Comparison of ENCODE assay signal across 12 cellular contexts in genomic region chr2:96822786-96823185, GRCh38. TPM values are rescaled to one million over a fixed set of nuclear protein-coding genes. Genes with fewer than 3 reads are reported as not detected.
DNase-seq lines count a peak whose midpoint lies in the region; ATAC-seq and TF ChIP-seq lines count a peak whose summit lies in the region.
"Had no signal": no experiment of that assay in that cellular context is flagged by ENCODE, and none has a peak within 500 bp of the region (broad histone marks: within the 10 kb centered on the region; RNA-seq: fewer than 3 reads in every experiment).

No MANE protein-coding gene starts in this region.

- no TSS peak for BruUV-seq in Caco-2 (replicated peaks; lab: Mats Ljungman, UMichigan)

- WGBS in gastroesophageal sphincter (ENCODE audit: low coverage in 1 of 2), 2 donors: 45 to 62% methylated on average over 2 to 4 of the region's 4 CpGs

- ATAC-seq in gastroesophageal sphincter: no peak
- ATAC-seq in gastrocnemius medialis: peak in 1 of 2 donors; percentile 7
- ATAC-seq in HG02759 (IDR thresholded peaks at IDR 0.05; ENCODE audit: unreplicated experiment): no peak

- TF ChIP-seq POLR2A in gastroesophageal sphincter (IDR thresholded peaks at IDR 0.05) (no peak), gastrocnemius medialis (IDR thresholded peaks at IDR 0.05) (no peak)

- peak overlapping the region; percentile 17; the same call in 1 of the 2 replicates for H3K9ac ChIP-seq in BLaER1

- TF ChIP-seq CTCF in Caco-2 (IDR thresholded peaks at IDR 0.05; ENCODE audit: insufficient read depth in 1 of 2, low read depth in 1 of 2, low read length in 1 of 2, severe bottlenecking in 1 of 2, unreplicated experiment in 1 of 2): no peak
- no peak for TF ChIP-seq CTCF in gastroesophageal sphincter (IDR thresholded peaks at IDR 0.05)
- TF ChIP-seq CTCF in gastrocnemius medialis (IDR thresholded peaks at IDR 0.05 in 4 of 5, conservative IDR thresholded peaks at IDR 0.05 in 1 of 5): no peak

- no peak overlapping the region for H3K4me3 ChIP-seq in BLaER1
- H3K4me3 ChIP-seq in Caco-2 (ENCODE audit: low read depth, low read length): no peak overlapping the region
- H3K4me3 ChIP-seq in gastroesophageal sphincter: no peak overlapping the region
- H3K4me3 ChIP-seq in gastrocnemius medialis: no peak overlapping the region

- peaks cover 49% of the 10 kb centered on the region for H3K4me1 Mint-ChIP-seq in Caco-2 (ENCODE audit: low read depth, unreplicated experiment)

- H4K20me1 ChIP-seq in BLaER1: peaks cover 100% of the 10 kb centered on the region

- H3K36me3 Mint-ChIP-seq in Caco-2 (ENCODE audit: insufficient read depth, unreplicated experiment): peaks cover 97% of the 10 kb centered on the region

- H3K36me3 ChIP-seq in BLaER1: peaks cover 78% of the 10 kb centered on the region
- peaks cover 10% of the 10 kb centered on the region for H3K36me3 ChIP-seq in Caco-2 (ENCODE audit: control insufficient read depth, insufficient read depth, low read length)
- peaks cover 0 to 60% of the 10 kb centered on the region in 2 donors for H3K36me3 ChIP-seq in gastroesophageal sphincter
- H3K36me3 ChIP-seq in gastrocnemius medialis: peaks cover 0 to 28% of the 10 kb centered on the region in 2 donors

- H3K4me1 ChIP-seq in BLaER1: peaks cover 56% of the 10 kb centered on the region
- peaks cover 59% of the 10 kb centered on the region for H3K4me1 ChIP-seq in Caco-2
- peaks cover 4 to 74% (median 38%) of the 10 kb centered on the region in 3 donors for H3K4me1 ChIP-seq in gastroesophageal sphincter
- H3K4me1 ChIP-seq in gastrocnemius medialis: peaks cover 36 to 66% of the 10 kb centered on the region in 2 donors

- no peak overlapping the region for H3K4me3 Mint-ChIP-seq in Caco-2 (ENCODE audit: unreplicated experiment)

- POLR2A ChIA-PET in Caco-2 (lab: Charles Lee): no interaction called here

- H3K27me3 ChIP-seq in BLaER1 (no peaks in the 10 kb centered on the region), Caco-2 (replicated peaks; ENCODE audit: control insufficient read depth, insufficient read depth, low read length) (no peaks in the 10 kb centered on the region), gastroesophageal sphincter (no peaks in the 10 kb centered on the region), gastrocnemius medialis (no peaks in the 10 kb centered on the region)

- no peaks in the 10 kb centered on the region for H3K9me3 ChIP-seq in BLaER1
- no peaks in the 10 kb centered on the region for H3K9me3 ChIP-seq in Caco-2
- no peaks in the 10 kb centered on the region for H3K9me3 ChIP-seq in gastroesophageal sphincter
- no peaks in the 10 kb centered on the region for H3K9me3 ChIP-seq in gastrocnemius medialis

- DNase-seq in Caco-2: no peak
- DNase-seq in gastrocnemius medialis: no peak
- no peak for DNase-seq in DMS153 treated with DMSO at 0.1 percent for 48 hours (lab: John Stamatoyannopoulos, UW; ENCODE audit: unreplicated experiment)
- no peak for DNase-seq in GDM1 (lab: John Stamatoyannopoulos, UW)
- DNase-seq: NCI-H1105 treated with DMSO at 0.1 percent for 48 hours, NCI-H187, NCI-H446, NCI-H748 treated with DMSO at 0.1 percent for 48 hours, SIG-M5 had no signal

- H3K27me3 Mint-ChIP-seq in Caco-2 (ENCODE audit: insufficient read depth, unreplicated experiment): no peaks in the 10 kb centered on the region

- peak overlapping the region; percentile 47 for H3K4me2 ChIP-seq in BLaER1

- CTCF ChIA-PET in Caco-2 (lab: Charles Lee): no interaction called here

- intact Hi-C loops in Caco-2 (cut with micrococcal nuclease; ENCODE audit: unreplicated experiment) (no loop called here), gastrocnemius medialis (cut with DNase I; ENCODE audit: low total_unique reads) (no loop called here)

- in situ Hi-C loops in gastrocnemius medialis (cut with MboI; ENCODE audit: low sequenced_read_pairs in 4 of 4): no loop called here

- no peak for TF ChIP-seq EP300 in gastroesophageal sphincter (IDR thresholded peaks at IDR 0.05)

- H3K9me3 Mint-ChIP-seq in Caco-2 (ENCODE audit: unreplicated experiment): no peaks in the 10 kb centered on the region

- peak overlapping the region; percentile 46 for H3K27ac Mint-ChIP-seq in Caco-2 (ENCODE audit: unreplicated experiment)

- H3K27ac ChIP-seq in BLaER1: 0 out of 2 replicates have a peak overlapping the region, but pooled peaks have one; percentile 7
- H3K27ac ChIP-seq in gastroesophageal sphincter: peak overlapping the region in 3 of 4 donors; percentile 44 to 76 (median 64)
- H3K27ac ChIP-seq in gastrocnemius medialis: peak overlapping the region; percentile 5 to 57 (median 25)

RNA-seq across cellular contexts. Expression of gene CNNM3, which starts 6.7 kb away (rescaled TPM):
- total RNA-seq in Caco-2 (2022): 62.5 and 69.1 TPM in 2 replicates
- total RNA-seq in gastroesophageal sphincter: 10 to 100 TPM; 10.4 to 21.6 (median 18.9) TPM
- total RNA-seq in gastrocnemius medialis: 1 to 10 TPM; 3.3 to 9.8 (median 8.6) TPM

RNA-seq across cellular contexts. Expression of gene ANKRD23, which starts 21.0 kb away (rescaled TPM):
- 2.5 and 7.4 TPM in 2 replicates for total RNA-seq in Caco-2 (2022)
- 1 to 10 TPM; 1.2 to 4.9 (median 3.1) TPM for total RNA-seq in gastroesophageal sphincter
- total RNA-seq in gastrocnemius medialis: 1,000 to 10,000 TPM in 2 of 4 donors, 100 to 1,000 TPM in 2; 642 to 1,565 (median 923) TPM

RNA-seq across cellular contexts. Expression of gene ANKRD39, which starts 35.0 kb away (rescaled TPM):
- total RNA-seq in Caco-2 (2022): 19.3 and 21.6 TPM in 2 replicates
- 10 to 100 TPM; 13.3 to 20.4 (median 17.1) TPM for total RNA-seq in gastroesophageal sphincter
- 10 to 100 TPM; 25.8 to 50.6 (median 43.8) TPM for total RNA-seq in gastrocnemius medialis

RNA-seq across cellular contexts. Expression of gene SEMA4C, which starts 47.1 kb away (rescaled TPM):
- total RNA-seq in Caco-2 (2022) (29.9 and 31.4 TPM in 2 replicates), gastroesophageal sphincter (10 to 100 TPM; 58.7 to 66.6 (median 62.8) TPM), gastrocnemius medialis (1 to 10 TPM; 3.2 to 8.6 (median 6.5) TPM)

Comparison
In these comparisons a context has a peak if more than half of its experiments do, and no peak if none do; other contexts are left out.
1. H3K27ac ChIP-seq: peak in every context shown above with its lines; median percentile 64 in gastroesophageal sphincter; 25 in gastrocnemius medialis; 7 in BLaER1.
2. RNA of gene ANKRD23, which starts 21.0 kb away (total RNA-seq): 642 to 1,565 TPM in gastrocnemius medialis; 1.2 to 4.9 TPM in gastroesophageal sphincter and 2.5 to 7.4 TPM in Caco-2; every median in the first group is over 10 times any median in the second.